In genomic region chr15:48040166-48040817, GRCh38 we compare ENCODE assay signal across 11 cellular contexts.
DNase-seq lines count a peak whose midpoint lies in the region; ATAC-seq, FAIRE-seq and TF ChIP-seq lines count a peak whose summit lies in the region.
"Had no signal": no experiment of that assay in that cellular context is flagged by ENCODE, and none has a peak within 500 bp of the region (broad histone marks: within the 10 kb centered on the region; RNA-seq: fewer than 3 reads in every experiment).

No MANE protein-coding gene starts in this region.

- H3K4me3 ChIP-seq in foreskin fibroblast (ENCODE audit: low read depth in 1 of 2, low read length in 2 of 2) (no peak overlapping the region), small intestine (ENCODE audit: low read depth in 1 of 2, low read length in 2 of 2) (no peak overlapping the region)

- no peaks in the 10 kb centered on the region for H3K36me3 ChIP-seq in small intestine (ENCODE audit: control insufficient read depth in 2 of 2, insufficient read depth in 2 of 2, low read length in 2 of 2)
- H3K36me3 ChIP-seq: neutrophil had no signal

- no peak overlapping the region for H3K27ac ChIP-seq in small intestine (ENCODE audit: low read depth in 1 of 2, low read length in 1 of 2)
- H3K27ac ChIP-seq: neutrophil had no signal

- H3K27me3 ChIP-seq in small intestine (ENCODE audit: control insufficient read depth in 2 of 2, insufficient read depth in 2 of 2, low read length in 2 of 2): no peaks in the 10 kb centered on the region
- H3K27me3 ChIP-seq: neutrophil had no signal

- FAIRE-seq in small intestine (lab: Jason Lieb, UNC): no peak
- FAIRE-seq: HepG2 had no signal

- DNase-seq in SHP77 (lab: John Stamatoyannopoulos, UW) (peak; percentile 1 to 34), SHP77 treated with DMSO at 0.1 percent for 48 hours (lab: John Stamatoyannopoulos, UW) (no peak), NOMO-1 treated with DMSO at 0.1 percent for 48 hours (lab: John Stamatoyannopoulos, UW; ENCODE audit: unreplicated experiment) (peak; percentile 17), foreskin fibroblast (peak; percentile 38 to 69), small intestine (peak; percentile 20)
- DNase-seq: PC-3 had no signal

- no peaks in the 10 kb centered on the region for H3K9me3 ChIP-seq in small intestine (ENCODE audit: control insufficient read depth, low read depth)
- H3K9me3 ChIP-seq: neutrophil had no signal

- ATAC-seq in HG03457 (IDR thresholded peaks at IDR 0.05; ENCODE audit: unreplicated experiment) (no peak), HG02938 (IDR thresholded peaks at IDR 0.05; ENCODE audit: unreplicated experiment) (no peak), GM21528 (IDR thresholded peaks at IDR 0.05; ENCODE audit: low FRiP score, unreplicated experiment) (no peak)
- ATAC-seq: HepG2, PC-3 had no signal

- 16 to 47% (median 25%) methylated on average over 6 of the region's 6 CpGs for WGBS in small intestine, 3 donors

- TF ChIP-seq CTCF in foreskin fibroblast (IDR thresholded peaks at IDR 0.05; ENCODE audit: low read depth, low read length): no peak

- no peaks in the 10 kb centered on the region for H3K4me1 ChIP-seq in small intestine (ENCODE audit: control insufficient read depth in 2 of 2, insufficient read depth in 1 of 2, low read depth in 1 of 2, low read length in 1 of 2)
